In genomic region chr11:117327567-117328413, GRCh38 we compare ENCODE assay signal across 1 cellular context.
TF ChIP-seq lines count a peak whose summit lies in the region.

TSS of gene CEP164 (plus strand) at chr11:117327854. CDS start at chr11:117338587, 10,733 bp downstream.

TF ChIP-seq in K562, 482 proteins besides CTCF, POLR2A, EP300 and RAD21 (continued from another document and continues in another):
- no peak for TF ChIP-seq CUX1 (CRISPR knock-in tag; IDR thresholded peaks at IDR 0.05)
- TF ChIP-seq ARID2 (IDR thresholded peaks at IDR 0.05): no peak
- TF ChIP-seq MXD1 (CRISPR knock-in tag; IDR thresholded peaks at IDR 0.05; ENCODE audit: borderline replicate concordance, poor library complexity, severe bottlenecking): no peak
- peak; percentile 88 for TF ChIP-seq ASH1L (IDR thresholded peaks at IDR 0.05; ENCODE audit: borderline replicate concordance, low read depth, partially characterized antibody)
- TF ChIP-seq CREM (IDR thresholded peaks at IDR 0.05; ENCODE audit: low read depth): peak; percentile 71
- peak in 1 of 2 experiments; percentile 53; a peak in 1 of 4 replicates for TF ChIP-seq KDM4B (IDR thresholded peaks at IDR 0.05; ENCODE audit: borderline replicate concordance in 2 of 2, low read depth in 1 of 2)
- TF ChIP-seq NBN (IDR thresholded peaks at IDR 0.05; ENCODE audit: low read depth): peak; percentile 88
- no peak for TF ChIP-seq NR2C2 (CRISPR knock-in tag; IDR thresholded peaks at IDR 0.05)
- peak; percentile 94 for TF ChIP-seq NR2C2 (tag; IDR thresholded peaks at IDR 0.05)
- TF ChIP-seq ZNF24 (IDR thresholded peaks at IDR 0.05): peak; percentile 33; the same call in 1 of the 2 replicates
- peak; percentile 64 for TF ChIP-seq HMGN3 (IDR thresholded peaks at IDR 0.05; ENCODE audit: borderline replicate concordance, extremely low read depth, insufficient read length, low read depth, low read length)
- peak; percentile 91 for TF ChIP-seq MAX (CRISPR knock-in tag; IDR thresholded peaks at IDR 0.05)
- peak; percentile 93 for TF ChIP-seq ZKSCAN3 (CRISPR knock-in tag; IDR thresholded peaks at IDR 0.05)
- no peak for TF ChIP-seq GTF2F1 (IDR thresholded peaks at IDR 0.05; ENCODE audit: low read depth, low read length)
- no peak for TF ChIP-seq RBM17 (IDR thresholded peaks at IDR 0.05; ENCODE audit: borderline replicate concordance, low read depth, low read length)
- no peak for TF ChIP-seq ZKSCAN8 (CRISPR knock-in tag; IDR thresholded peaks at IDR 0.05)
- TF ChIP-seq MEIS2 (IDR thresholded peaks at IDR 0.05; ENCODE audit: partially characterized antibody): no peak
- TF ChIP-seq CCNT2 (IDR thresholded peaks at IDR 0.05; ENCODE audit: borderline replicate concordance, extremely low read depth, insufficient read length, low read depth, low read length): peak; percentile 53
- TF ChIP-seq KLF1 (tag; IDR thresholded peaks at IDR 0.05): peak; percentile 98
- peak; percentile 67; the same call in 1 of the 2 replicates for TF ChIP-seq CTBP1 (IDR thresholded peaks at IDR 0.05; ENCODE audit: borderline replicate concordance)
- TF ChIP-seq ETS2 (tag; IDR thresholded peaks at IDR 0.05; ENCODE audit: borderline replicate concordance, poor library complexity, severe bottlenecking): no peak
- TF ChIP-seq XRCC5 (IDR thresholded peaks at IDR 0.05; ENCODE audit: low read depth, low read length): no peak
- TF ChIP-seq ZNF212 (CRISPR knock-in tag; IDR thresholded peaks at IDR 0.05): no peak
- peak in 1 of 3 experiments; percentile 83; a peak in 2 of 6 replicates for TF ChIP-seq ZBTB11 (CRISPR knock-in tag; IDR thresholded peaks at IDR 0.05)
- no peak for TF ChIP-seq ZNF239 (CRISPR knock-in tag; IDR thresholded peaks at IDR 0.05)
- TF ChIP-seq SPI1 (IDR thresholded peaks at IDR 0.05; ENCODE audit: borderline replicate concordance, low read depth, low read length): peak; percentile 57; the same call in 1 of the 2 replicates
- no peak for TF ChIP-seq THRAP3 (IDR thresholded peaks at IDR 0.05; ENCODE audit: borderline replicate concordance)
- no peak for TF ChIP-seq ZNF3 (CRISPR knock-in tag; IDR thresholded peaks at IDR 0.05)
- peak; percentile 85 for TF ChIP-seq NR2C1 (IDR thresholded peaks at IDR 0.05)
- TF ChIP-seq NR2C1 (tag; IDR thresholded peaks at IDR 0.05): peak; percentile 90
- TF ChIP-seq STAG1 (CRISPR knock-in tag; IDR thresholded peaks at IDR 0.05; ENCODE audit: borderline replicate concordance): no peak
- TF ChIP-seq SRSF7 (optimal IDR thresholded peaks at IDR 0.05; ENCODE audit: low read depth, low read length): no peak
- no peak for TF ChIP-seq CHD1 (IDR thresholded peaks at IDR 0.05; ENCODE audit: low read length)
- TF ChIP-seq PTTG1 (tag; IDR thresholded peaks at IDR 0.05; ENCODE audit: low read depth): no peak
- TF ChIP-seq TEAD4 (IDR thresholded peaks at IDR 0.05; ENCODE audit: low read length): peak; percentile 48
- TF ChIP-seq TEAD4 (CRISPR knock-in tag; IDR thresholded peaks at IDR 0.05; ENCODE audit: borderline replicate concordance): 0 out of 2 replicates have a peak, but pooled peaks have one; percentile 66
- TF ChIP-seq ZNF134 (CRISPR knock-in tag; conservative IDR thresholded peaks at IDR 0.05): no peak; the same call in 1 of the 2 replicates
- peak; percentile 89 for TF ChIP-seq EP400 (IDR thresholded peaks at IDR 0.05)
- TF ChIP-seq NELFE (IDR thresholded peaks at IDR 0.05; ENCODE audit: insufficient read depth, insufficient read length): no peak
- TF ChIP-seq MECOM (CRISPR knock-in tag; IDR thresholded peaks at IDR 0.05): no peak
- TF ChIP-seq TCF15 (CRISPR knock-in tag; IDR thresholded peaks at IDR 0.05): no peak
- TF ChIP-seq ZFX (CRISPR knock-in tag; IDR thresholded peaks at IDR 0.05): peak; percentile 48
- peak in 1 of 2 experiments; percentile 9; a peak in 1 of 4 replicates for TF ChIP-seq TEAD1 (CRISPR knock-in tag; IDR thresholded peaks at IDR 0.05)
- TF ChIP-seq ATF1 (CRISPR knock-in tag; IDR thresholded peaks at IDR 0.05): no peak
- TF ChIP-seq ATF1 (tag; IDR thresholded peaks at IDR 0.05): peak; percentile 89
- TF ChIP-seq CLOCK (CRISPR knock-in tag; IDR thresholded peaks at IDR 0.05; ENCODE audit: borderline replicate concordance): no peak
- no peak for TF ChIP-seq USF2 (CRISPR knock-in tag; IDR thresholded peaks at IDR 0.05)
- TF ChIP-seq FOXA1 (IDR thresholded peaks at IDR 0.05; ENCODE audit: borderline replicate concordance): no peak
- TF ChIP-seq RNF2 (IDR thresholded peaks at IDR 0.05): no peak; the same call in 1 of the 2 replicates
- 0 out of 2 replicates have a peak, but pooled peaks have one; percentile 11 for TF ChIP-seq E2F1 (CRISPR knock-in tag; IDR thresholded peaks at IDR 0.05)
- TF ChIP-seq ZNF395 (CRISPR knock-in tag; IDR thresholded peaks at IDR 0.05): peak; percentile 82
- TF ChIP-seq CEBPG (CRISPR knock-in tag; IDR thresholded peaks at IDR 0.05): peak; percentile 97
- peak; percentile 61 to 91; a peak in 3 of 4 replicates for TF ChIP-seq CEBPG (tag; conservative IDR thresholded peaks at IDR 0.05 in 1 of 2, IDR thresholded peaks at IDR 0.05 in 1 of 2)
- peak; percentile 6 to 56; a peak in 1 of 4 replicates for TF ChIP-seq SIN3A (IDR thresholded peaks at IDR 0.05; ENCODE audit: borderline replicate concordance in 2 of 2, control insufficient read depth in 1 of 2, low read depth in 2 of 2, low read length in 2 of 2)
